Comparison of ENCODE assay signal across 19 cellular contexts in the genomic region with DNA sequence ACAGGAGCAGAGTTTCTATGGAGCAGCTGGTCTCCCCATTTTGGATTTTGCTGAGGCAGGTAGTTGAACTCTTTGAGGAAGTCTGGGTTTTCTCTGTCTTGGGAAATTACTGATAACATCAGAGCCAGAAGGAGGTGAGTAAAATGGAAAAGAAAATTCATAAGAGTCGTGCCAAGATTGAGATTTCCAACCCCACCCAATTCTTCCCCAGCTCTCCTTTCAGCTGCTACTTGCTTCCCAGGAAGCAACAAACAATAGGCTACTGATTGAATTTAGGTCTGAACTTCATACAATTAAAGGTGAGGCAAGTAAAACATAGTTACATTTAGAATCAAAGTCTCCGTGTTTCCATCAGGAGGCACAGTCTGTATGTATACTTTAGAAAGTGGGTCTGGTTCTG.
"Had no signal": no experiment of that assay in that cellular context is flagged by ENCODE, and none has a peak within 500 bp of the region (broad histone marks: within the 10 kb centered on the region; RNA-seq: fewer than 3 reads in every experiment).

No MANE protein-coding gene starts in this region.

- H3K4me2 ChIP-seq: SK-N-SH had no signal

- DNase-seq: KBM-7, MV-4-11, NCI-H1048, NCI-H1105, NCI-H1417, NCI-H1436 treated with DMSO at 0.1 percent for 48 hours, NCI-H1694, NCI-H187 treated with DMSO at 0.1 percent for 48 hours, NCI-H2029 treated with DMSO at 0.1 percent for 48 hours, NCI-H2171 treated with DMSO at 0.1 percent for 48 hours, NCI-H345, NCI-H524 treated with DMSO at 0.1 percent for 48 hours, NCI-H69, NCI-H774, Right ventricle myocardium superior, RPMI8226, SIG-M5, SK-N-SH had no signal

- H3K9ac ChIP-seq: SK-N-SH had no signal

- FAIRE-seq: RCC 7860 had no signal

- H3K9me3 ChIP-seq: SK-N-SH had no signal
